Comparison of ENCODE assay signal across 8 cellular contexts in the genomic region with DNA sequence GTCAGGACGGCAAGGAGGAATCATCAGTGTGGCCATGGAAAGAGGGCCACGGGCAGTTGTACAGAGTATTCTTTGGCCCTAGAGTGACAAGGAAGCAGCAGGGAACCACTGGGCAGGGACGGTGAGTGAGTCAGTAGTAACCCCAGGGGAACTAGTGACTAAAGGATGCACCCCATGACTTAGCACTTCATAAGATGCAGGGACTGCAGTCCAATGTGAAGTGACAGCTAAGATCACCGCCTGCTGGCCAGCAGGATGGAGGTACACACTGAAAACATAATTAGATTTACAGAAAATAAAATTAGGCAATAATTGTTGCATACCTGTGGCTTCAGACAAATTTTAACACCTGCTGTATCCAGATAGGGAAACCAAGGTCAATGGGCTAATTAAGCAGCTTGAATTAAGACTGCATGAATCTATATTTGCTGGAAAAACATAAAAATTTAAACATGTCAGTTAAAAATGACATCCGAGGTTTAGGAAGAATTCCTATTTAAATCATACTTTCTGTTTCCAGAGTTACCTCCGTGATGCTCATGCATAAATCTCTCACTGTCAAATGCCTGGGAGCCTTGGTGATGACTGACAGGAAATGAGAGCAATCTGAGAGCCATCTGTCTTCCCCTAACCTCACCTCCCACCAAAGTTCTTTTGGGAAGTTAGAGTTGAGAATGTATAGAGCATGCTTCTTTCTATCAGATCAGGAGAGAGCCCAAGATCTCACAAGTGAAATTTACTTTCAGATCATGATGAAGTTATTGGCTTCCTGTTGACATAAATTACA. TPM values are rescaled to one million over a fixed set of nuclear protein-coding genes. Genes with fewer than 3 reads are reported as not detected.
DNase-seq lines count a peak whose midpoint lies in the region; ATAC-seq and TF ChIP-seq lines count a peak whose summit lies in the region.

No MANE protein-coding gene starts in this region.

- ATAC-seq in GM21515 (IDR thresholded peaks at IDR 0.05; ENCODE audit: unreplicated experiment) (peak; percentile 64), HG02973 (IDR thresholded peaks at IDR 0.05; ENCODE audit: unreplicated experiment) (no peak), HG03457 (IDR thresholded peaks at IDR 0.05; ENCODE audit: unreplicated experiment) (no peak)

- intact Hi-C loops in cardiac septum (cut with DNase I), result no loop called here

- no peak overlapping the region for H3K27ac ChIP-seq in C4-2B

- TF ChIP-seq CTCF in C4-2B (conservative IDR thresholded peaks at IDR 0.05) (peak; percentile 16), epithelial cell of proximal tubule (conservative IDR thresholded peaks at IDR 0.05; ENCODE audit: low read depth, low read length) (peak; percentile 26)

- no peak overlapping the region for H3K4me3 ChIP-seq in epithelial cell of proximal tubule (ENCODE audit: low read depth, low read length)

- DNase-seq in M059J (ENCODE audit: low read depth) (peak; percentile 89), epithelial cell of proximal tubule (ENCODE audit: low read depth) (no peak), cardiac septum (ENCODE audit: low spot score) (no peak), ureter (ENCODE audit: low spot score) (no peak)

RNA-seq across cellular contexts. Expression of gene DCLK3, which starts 56.5 kb away (rescaled TPM):
- not detected in 2 replicates for total RNA-seq in M059J (2014; rRNA removed; shearing (Covaris generic))
- 0.06 and 0.07 TPM in 2 replicates for total RNA-seq in epithelial cell of proximal tubule
- total RNA-seq in cardiac septum, result 0.48 TPM
- total RNA-seq in ureter, result not detected
